Comparison of ENCODE assay signal across 8 cellular contexts in the genomic region with DNA sequence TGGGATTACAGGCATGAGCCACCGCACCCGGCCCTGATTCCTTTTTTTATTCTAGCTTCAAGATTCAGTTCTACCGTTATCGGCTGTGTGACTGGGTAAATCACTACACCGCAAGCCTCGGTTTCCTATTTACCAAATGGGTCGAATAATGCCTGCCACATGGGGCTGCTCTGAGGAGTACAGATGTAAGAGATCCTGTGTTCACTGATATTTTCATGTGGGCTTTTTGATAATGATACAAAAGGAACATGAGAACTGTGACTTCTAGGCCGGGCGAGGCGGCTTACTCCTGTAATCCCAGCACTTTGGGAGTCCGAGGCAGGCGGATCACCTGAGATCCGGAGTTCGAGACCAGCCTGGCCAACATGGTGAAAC. TPM values are rescaled to one million over a fixed set of nuclear protein-coding genes. Genes with fewer than 3 reads are reported as not detected.
A peak's percentile ranks its signal among the peaks of the same experiment; 100 is the strongest.
DNase-seq lines count a peak whose midpoint lies in the region; ATAC-seq, FAIRE-seq and TF ChIP-seq lines count a peak whose summit lies in the region.

No MANE protein-coding gene starts in this region.

- SMC1A ChIA-PET in GM12878 (lab: Charles Lee; ENCODE audit: uncharacterized antibody, unreplicated experiment) = interaction anchor here (0.7 to 3.9 kb wide), 15 partner anchors 13 to 117 kb away, joined by 3 to 18 read pairs (median 3); a partner anchor contains a TSS

- no peak for TF ChIP-seq RAD21 in GM12878 (IDR thresholded peaks at IDR 0.05; ENCODE audit: insufficient read depth, low read depth, low read length)

- peaks cover 0 to 11% (median 0%) of the 10 kb centered on the region in 3 donors for H3K27me3 Mint-ChIP-seq in CD14-positive monocyte (ENCODE audit: low read depth in 3 of 3)
- peaks cover 2% of the 10 kb centered on the region for H3K27me3 Mint-ChIP-seq in nephron progenitor cell (ENCODE audit: low read depth, poor library complexity)

- intact Hi-C loops in CD14-positive monocyte (cut with micrococcal nuclease) (loop anchor here (5.0 kb wide), 3 partner anchors 51 to 96 kb away; a partner anchor contains a TSS), GM12878 (cut with micrococcal nuclease; ENCODE audit: unreplicated experiment) (loop anchor here (1.0 to 2.0 kb wide), 4 partner anchors 52 to 202 kb away; a partner anchor contains a TSS)

- TF ChIP-seq EP300 in GM12878 (IDR thresholded peaks at IDR 0.05; ENCODE audit: borderline replicate concordance in 1 of 2, control insufficient read depth in 1 of 2, low read depth in 2 of 2, low read length in 2 of 2) = no peak

- 0 out of 3 replicates have a peak, but pooled peaks have one; percentile 5 for ATAC-seq in GM12878
- no peak for ATAC-seq in HG03469 (IDR thresholded peaks at IDR 0.05; ENCODE audit: unreplicated experiment)
- ATAC-seq in GM18909 (IDR thresholded peaks at IDR 0.05; ENCODE audit: poor library complexity, unreplicated experiment) = no peak

- in situ Hi-C loops in GM12878 (cut with MboI) = no loop called here

- H3K36me3 ChIP-seq in MG63 (peaks cover 42% of the 10 kb centered on the region), GM12878 (ENCODE audit: control insufficient read depth in 2 of 2, insufficient read depth in 2 of 2, low read length in 1 of 2) (peaks cover 2 to 26% of the 10 kb centered on the region in 2 experiments; a peak in 2 of 4 replicates)

- H4K20me1 ChIP-seq in GM12878 (ENCODE audit: control insufficient read depth, insufficient read depth) = peaks cover 5% of the 10 kb centered on the region; the same call in 1 of the 2 replicates

- H3K4me3 ChIP-seq in MG63 = peak overlapping the region; percentile 100
- H3K4me3 ChIP-seq in GM12878 = peak overlapping the region; percentile 88

- peaks cover 22% of the 10 kb centered on the region for H3K79me2 ChIP-seq in GM12878 (ENCODE audit: control insufficient read depth, insufficient read depth, low read length)

- H3K4me1 Mint-ChIP-seq in CD14-positive monocyte (peaks cover 15% of the 10 kb centered on the region), nephron progenitor cell (peaks cover 35% of the 10 kb centered on the region)

- peaks cover 7% of the 10 kb centered on the region for H3K9me3 ChIP-seq in MG63
- H3K9me3 ChIP-seq in GM12878 (replicated peaks; ENCODE audit: control insufficient read depth, insufficient read depth, low read length) = no peaks in the 10 kb centered on the region

- POLR2A ChIA-PET in GM12878 (lab: Charles Lee) = interaction anchor here (0.6 to 2.3 kb wide), 13 partner anchors 28 to 222 kb away, joined by 3 to 12 read pairs (median 4); a partner anchor contains a TSS

- no peak for FAIRE-seq in GM12878 (lab: Jason Lieb, UNC)

- RAD21 ChIA-PET in GM12878 (lab: Charles Lee; ENCODE audit: unreplicated experiment) = interaction anchor here (1.3 to 2.7 kb wide), 7 partner anchors 49 to 299 kb away, joined by 3 to 22 read pairs (median 4); a partner anchor contains a TSS

- TSS peak; percentile 72 for BruUV-seq in GM12878 (replicated peaks; lab: Mats Ljungman, UMichigan)

- peak overlapping the region; percentile 99 for H3K9ac ChIP-seq in GM12878 (ENCODE audit: control insufficient read depth, insufficient read depth, low read length)

- 94% methylated on average over 14 of the region's 14 CpGs for WGBS in GM12878 (ENCODE audit: insufficient coverage, insufficient replicate concordance, low lambda C conversion rate, missing lambda C conversion rate)

- H3K27me3 ChIP-seq in MG63 (no peaks in the 10 kb centered on the region; the same call in 1 of the 2 replicates), GM12878 (replicated peaks in 1 of 2; ENCODE audit: control insufficient read depth in 2 of 2, insufficient read depth in 2 of 2, low read length in 1 of 2) (no peaks in the 10 kb centered on the region)

- H2AFZ ChIP-seq in GM12878 (ENCODE audit: control insufficient read depth, low read depth, low read length) = peak overlapping the region; percentile 54

- no peak for TF ChIP-seq POLR2A in GM12878 (IDR thresholded peaks at IDR 0.05; ENCODE audit: low read depth, low read length)

- peak overlapping the region; percentile 95 to 98 (median 97) for H3K27ac Mint-ChIP-seq in CD14-positive monocyte
- H3K27ac Mint-ChIP-seq in nephron progenitor cell = no peak overlapping the region

- peaks cover 9% of the 10 kb centered on the region for H3K4me1 ChIP-seq in GM12878 (ENCODE audit: control insufficient read depth, insufficient read depth, low read length)

- TF ChIP-seq CTCF in CD14-positive monocyte (IDR thresholded peaks at IDR 0.05) = no peak
- TF ChIP-seq CTCF in GM12878 (IDR thresholded peaks at IDR 0.05 in 2 of 3, conservative IDR thresholded peaks at IDR 0.05 in 1 of 3; ENCODE audit: control insufficient read depth in 2 of 3, extremely low read depth in 1 of 3, insufficient read depth in 1 of 3, low read depth in 3 of 3, low read length in 3 of 3) = no peak
- no peak for TF ChIP-seq CTCF in nephron progenitor cell (IDR thresholded peaks at IDR 0.05)

- H3K36me3 Mint-ChIP-seq in CD14-positive monocyte (peaks cover 33% of the 10 kb centered on the region in 2 donors), nephron progenitor cell (ENCODE audit: low read depth) (peaks cover 26% of the 10 kb centered on the region)

- H3K27ac ChIP-seq in GM12878 (ENCODE audit: control insufficient read depth, insufficient read depth) = no peak overlapping the region

- H3K4me3 Mint-ChIP-seq in CD14-positive monocyte (peak overlapping the region; percentile 86 to 92), nephron progenitor cell (peak overlapping the region; percentile 93)

- no peak for DNase-seq in CD14-positive monocyte (ENCODE audit: low spot score)
- no peak for DNase-seq in MG63
- DNase-seq in GM12878 (ENCODE audit: low read depth, low spot score) = no peak
- no peak for DNase-seq in nephron progenitor cell
- no peak for DNase-seq in NCI-H146 treated with DMSO at 0.1 percent for 48 hours (lab: John Stamatoyannopoulos, UW; ENCODE audit: unreplicated experiment)
- DNase-seq in epidermal melanocyte (ENCODE audit: insufficient read length, low spot score) = no peak

- H3K4me2 ChIP-seq in GM12878 (ENCODE audit: control insufficient read depth, insufficient read depth) = peak overlapping the region; percentile 26

- CTCF ChIA-PET in GM12878 (lab: Yijun Ruan, JAX) = interaction anchor here (0.8 to 4.3 kb wide), 16 partner anchors 29 to 299 kb away, joined by 3 to 21 read pairs (median 4); a partner anchor contains a TSS

- peaks cover 0 to 6% (median 4%) of the 10 kb centered on the region in 7 donors for H3K9me3 Mint-ChIP-seq in CD14-positive monocyte
- peaks cover 14% of the 10 kb centered on the region for H3K9me3 Mint-ChIP-seq in nephron progenitor cell

RNA-seq across cellular contexts. Expression of a gene that starts 0.7 kb away (rescaled TPM):
- polyA plus RNA-seq in CD14-positive monocyte (10 to 100 TPM; 69.6 to 85.6 TPM), GM12878 (2011; rRNA removed) (278 and 418 TPM in 2 replicates), GM12878 (2014; fragmentation: Illumina TruSeq; extraction: Trizol) (285 and 429 TPM in 2 replicates), GM12878 (2014; fragmentation: Nextera tagmentation; extraction: Ambion mirVana) (100 to 1,000 TPM; 508 to 610 TPM), GM12878 (2014; rRNA removed) (538 and 552 TPM in 2 replicates), GM12878 (2016; fragmentation: Nextera tagmentation; extraction: Ambion mirVana) (100 to 1,000 TPM; 278 to 296 TPM)
- total RNA-seq in MG63 (2014; rRNA removed; shearing (Covaris generic); ENCODE audit: low replicate concordance) = 609 and 703 TPM in 2 replicates
- total RNA-seq in GM12878 (2013; cell fraction: nucleolus; rRNA removed) = 58.5 and 65.0 TPM in 2 replicates
- total RNA-seq in GM12878 (2014; rRNA removed) (423 and 434 TPM in 2 replicates), GM12878 (2014; rRNA removed; fragmentation: Illumina TruSeq; extraction: Trizol) (316 and 317 TPM in 2 replicates), GM12878 (2021) (348 and 359 TPM in 2 replicates)
- polyA plus RNA-seq in GM12878 (2011; ENCODE audit: low read depth) = 230 TPM
- polyA plus RNA-seq in GM12878 (2011; cell fraction: cytosol; rRNA removed) = 665 and 683 TPM in 2 replicates
- 525 and 562 TPM in 2 replicates for polyA plus RNA-seq in GM12878 (2011; cell fraction: nucleus; rRNA removed)
- polyA plus RNA-seq in GM12878 (2012) = 329 and 345 TPM in 2 replicates
- polyA minus RNA-seq in GM12878 (2011; rRNA and poly(A)+ RNA removed) = 283 and 422 TPM in 2 replicates
- polyA minus RNA-seq in GM12878 (2011; cell fraction: cytosol; rRNA and poly(A)+ RNA removed) = 99.2 and 117 TPM in 2 replicates
- 79.4 and 82.2 TPM in 2 replicates for polyA minus RNA-seq in GM12878 (2011; cell fraction: nucleus; rRNA and poly(A)+ RNA removed)

RNA-seq across cellular contexts. Expression of a gene that starts 26.2 kb away (rescaled TPM):
- under 1 TPM in 1 of 2 donors, not detected in 1; 0.61 TPM for polyA plus RNA-seq in CD14-positive monocyte
- total RNA-seq in MG63 (2014; rRNA removed; shearing (Covaris generic); ENCODE audit: low replicate concordance) = 6.0 and 10.2 TPM in 2 replicates
- total RNA-seq in GM12878 (2013; cell fraction: nucleolus; rRNA removed) = not detected in 2 replicates
- total RNA-seq in GM12878 (2014; rRNA removed) = not detected in 2 replicates
- not detected in 2 replicates for total RNA-seq in GM12878 (2014; rRNA removed; fragmentation: Illumina TruSeq; extraction: Trizol)
- total RNA-seq in GM12878 (2021) = 0.41 and 0.45 TPM in 2 replicates
- not detected for polyA plus RNA-seq in GM12878 (2011; ENCODE audit: low read depth)
- polyA plus RNA-seq in GM12878 (2011; rRNA removed) = not detected in 2 replicates
- not detected in 2 replicates for polyA plus RNA-seq in GM12878 (2011; cell fraction: cytosol; rRNA removed)
- 0.13 and 0.20 TPM in 2 replicates for polyA plus RNA-seq in GM12878 (2011; cell fraction: nucleus; rRNA removed)
- polyA plus RNA-seq in GM12878 (2012) = not detected in 2 replicates
- polyA plus RNA-seq in GM12878 (2014; fragmentation: Illumina TruSeq; extraction: Trizol) = not detected in 2 replicates
- polyA plus RNA-seq in GM12878 (2014; fragmentation: Nextera tagmentation; extraction: Ambion mirVana) = not detected
- not detected in 2 replicates for polyA plus RNA-seq in GM12878 (2014; rRNA removed)
- polyA plus RNA-seq in GM12878 (2016; fragmentation: Nextera tagmentation; extraction: Ambion mirVana) = not detected
- polyA minus RNA-seq in GM12878 (2011; rRNA and poly(A)+ RNA removed) = not detected in 2 replicates
- polyA minus RNA-seq in GM12878 (2011; cell fraction: cytosol; rRNA and poly(A)+ RNA removed) = 1.7 TPM in 1 of 2 replicates, not detected in the other
- not detected in 2 replicates for polyA minus RNA-seq in GM12878 (2011; cell fraction: nucleus; rRNA and poly(A)+ RNA removed)

RNA-seq across cellular contexts. Expression of a gene that starts 51.6 kb away (rescaled TPM):
- polyA plus RNA-seq in CD14-positive monocyte = 10 to 100 TPM; 39.3 to 43.5 TPM
- total RNA-seq in MG63 (2014; rRNA removed; shearing (Covaris generic); ENCODE audit: low replicate concordance) = 39.5 and 61.6 TPM in 2 replicates
- 130 and 156 TPM in 2 replicates for total RNA-seq in GM12878 (2013; cell fraction: nucleolus; rRNA removed)
- 119 and 129 TPM in 2 replicates for total RNA-seq in GM12878 (2014; rRNA removed)
- 136 and 138 TPM in 2 replicates for total RNA-seq in GM12878 (2014; rRNA removed; fragmentation: Illumina TruSeq; extraction: Trizol)
- 119 and 138 TPM in 2 replicates for total RNA-seq in GM12878 (2021)
- polyA plus RNA-seq in GM12878 (2011; ENCODE audit: low read depth) = 102 TPM
- 128 and 155 TPM in 2 replicates for polyA plus RNA-seq in GM12878 (2011; rRNA removed)
- 101 and 106 TPM in 2 replicates for polyA plus RNA-seq in GM12878 (2011; cell fraction: cytosol; rRNA removed)
- 201 and 290 TPM in 2 replicates for polyA plus RNA-seq in GM12878 (2011; cell fraction: nucleus; rRNA removed)
- polyA plus RNA-seq in GM12878 (2012) = 81.1 and 81.7 TPM in 2 replicates
- polyA plus RNA-seq in GM12878 (2014; fragmentation: Illumina TruSeq; extraction: Trizol) = 198 and 209 TPM in 2 replicates
- 10 to 100 TPM; 14.1 to 18.4 TPM for polyA plus RNA-seq in GM12878 (2014; fragmentation: Nextera tagmentation; extraction: Ambion mirVana)
- polyA plus RNA-seq in GM12878 (2014; rRNA removed) = 129 and 134 TPM in 2 replicates
- 10 to 100 TPM; 76.1 to 82.3 TPM for polyA plus RNA-seq in GM12878 (2016; fragmentation: Nextera tagmentation; extraction: Ambion mirVana)
- 125 and 136 TPM in 2 replicates for polyA minus RNA-seq in GM12878 (2011; rRNA and poly(A)+ RNA removed)
- polyA minus RNA-seq in GM12878 (2011; cell fraction: cytosol; rRNA and poly(A)+ RNA removed) = 56.4 and 58.2 TPM in 2 replicates
- 58.4 and 69.9 TPM in 2 replicates for polyA minus RNA-seq in GM12878 (2011; cell fraction: nucleus; rRNA and poly(A)+ RNA removed)
